In genomic region chr7:105690286-105690915, GRCh38 we compare ENCODE assay signal across 8 cellular contexts.
DNase-seq lines count a peak whose midpoint lies in the region; ATAC-seq and TF ChIP-seq lines count a peak whose summit lies in the region.

No MANE protein-coding gene starts in this region.

- no peak for DNase-seq in coronary artery (ENCODE audit: low spot score)
- no peak for DNase-seq in naive thymus-derived CD8-positive, alpha-beta T cell
- DNase-seq in stimulated activated CD8-positive, alpha-beta memory T cell treated with anti-CD3 and anti-CD28 coated beads, Interleukin-4, amount 100 ng/mL, for 48 hours = no peak
- no peak for DNase-seq in hypothalamus (lab: John Stamatoyannopoulos, UW)
- no peak for DNase-seq in AG08395 (ENCODE audit: low spot score)

- H3K27ac Mint-ChIP-seq in naive thymus-derived CD8-positive, alpha-beta T cell = peak overlapping the region; percentile 95 to 99 (median 99)

- peaks cover 57% of the 10 kb centered on the region for H3K4me1 ChIP-seq in HUES6 (ENCODE audit: control insufficient read depth, insufficient read depth, low read length)

- TF ChIP-seq CTCF in C4-2B (conservative IDR thresholded peaks at IDR 0.05) (no peak), coronary artery (IDR thresholded peaks at IDR 0.05) (no peak)

- no peaks in the 10 kb centered on the region for H3K27me3 ChIP-seq in HUES6 (ENCODE audit: control insufficient read depth, insufficient read depth, low read length)

- H3K27me3 Mint-ChIP-seq in naive thymus-derived CD8-positive, alpha-beta T cell = no peaks in the 10 kb centered on the region

- no peaks in the 10 kb centered on the region for H3K9me3 ChIP-seq in HUES6 (ENCODE audit: control insufficient read depth, insufficient read depth, low read depth, low read length)

- no peaks in the 10 kb centered on the region for H3K9me3 Mint-ChIP-seq in naive thymus-derived CD8-positive, alpha-beta T cell

- H3K27ac ChIP-seq in C4-2B = peak overlapping the region; percentile 60
- peak overlapping the region; percentile 87 for H3K27ac ChIP-seq in HUES6 (ENCODE audit: low read depth, low read length)
- peak overlapping the region in 1 of 2 donors; percentile 78 for H3K27ac ChIP-seq in coronary artery

- peaks cover 28 to 62% (median 59%) of the 10 kb centered on the region in 4 donors for H3K4me1 Mint-ChIP-seq in naive thymus-derived CD8-positive, alpha-beta T cell

- no peak for ATAC-seq in naive thymus-derived CD8-positive, alpha-beta T cell
- no peak for ATAC-seq in GM21576 (IDR thresholded peaks at IDR 0.05; ENCODE audit: unreplicated experiment)

- peaks cover 0 to 6% (median 4%) of the 10 kb centered on the region in 3 donors for H3K36me3 Mint-ChIP-seq in naive thymus-derived CD8-positive, alpha-beta T cell

- H3K36me3 ChIP-seq in HUES6 (ENCODE audit: control insufficient read depth, insufficient read depth, low read length) = no peaks in the 10 kb centered on the region

- H3K4me3 ChIP-seq in HUES6 (ENCODE audit: low read depth, low read length) (peak overlapping the region; percentile 63), coronary artery (peak overlapping the region; percentile 70)

- H3K9ac ChIP-seq in HUES6 (ENCODE audit: low read length) = peak overlapping the region; percentile 96

- peak overlapping the region; percentile 87 to 99 (median 94) for H3K4me3 Mint-ChIP-seq in naive thymus-derived CD8-positive, alpha-beta T cell

- POLR2A ChIA-PET in naive thymus-derived CD8-positive, alpha-beta T cell (lab: Charles Lee) = interaction anchor here (0.8 to 2.4 kb wide), 8 partner anchors 9 to 676 kb away, joined by 3 to 13 read pairs (median 4); partner anchors contain the start of gene KMT2E
